35 cellular contexts compared by ENCODE assay signal in genomic region chr15:40723919-40724318, GRCh38. TPM values are rescaled to one million over a fixed set of nuclear protein-coding genes. Genes with fewer than 3 reads are reported as not detected.
"Had no signal": no experiment of that assay in that cellular context is flagged by ENCODE, and none has a peak within 500 bp of the region (broad histone marks: within the 10 kb centered on the region; RNA-seq: fewer than 3 reads in every experiment).

No MANE protein-coding gene starts in this region.

- H3K27me3 ChIP-seq: adrenal gland, body of pancreas, cardiac muscle cell, colonic mucosa, esophagus squamous epithelium, gastroesophageal sphincter, heart right ventricle had no signal

- ATAC-seq: activated naive CD8-positive, alpha-beta T cell treated with anti-CD3 and anti-CD28 coated beads, Interleukin-2, amount 50 U/mL, for 24 hours; activated T-cell treated with anti-CD3 and anti-CD28 coated beads, Interleukin-2, amount 50 U/mL, for 4 hours; body of pancreas; gastroesophageal sphincter; heart right ventricle; T-cell had no signal

- H3K4me1 Mint-ChIP-seq: T-cell had no signal

- H3K9me3 Mint-ChIP-seq: activated CD4-positive, alpha-beta memory T cell treated with anti-CD3 and anti-CD28 coated beads, Interleukin-2, amount 10 ng/mL, durations not matched to agents 7 days and 5 days; activated CD4-positive, alpha-beta T cell treated with anti-CD3 and anti-CD28 coated beads, Interleukin-2, amount 10 ng/mL, durations not matched to agents 7 days and 5 days; activated naive CD4-positive, alpha-beta T cell treated with anti-CD3 and anti-CD28 coated beads for 36 hours; activated naive CD4-positive, alpha-beta T cell treated with anti-CD3 and anti-CD28 coated beads, Interleukin-2, amount 50 U/mL, for 24 hours; activated naive CD8-positive, alpha-beta T cell treated with anti-CD3 and anti-CD28 coated beads for 36 hours; activated naive CD8-positive, alpha-beta T cell treated with anti-CD3 and anti-CD28 coated beads, Interleukin-2, amount 50 U/mL, for 24 hours; activated T-cell treated with anti-CD3 and anti-CD28 coated beads, Interleukin-2, amount 50 U/mL, for 4 hours; activated T-helper 1 cell treated with anti-CD3 and anti-CD28 coated beads, Interleukin-12 subunit alpha, Interleukin-12 subunit beta, Interleukin-2, Interleukin-4 antibody, amounts not matched to agents 30 ng/mL and 10 ng/mL and 1 ng/mL, durations not matched to agents 14 hours and 24 hours and 36 hours; activated T-helper 2 cell treated with anti-CD3 and anti-CD28 coated beads, Interferon-gamma antibody, Interleukin-2, Interleukin-4, amounts not matched to agents 10 μg/mL and 5 μg/mL and 100 μg/mL, durations not matched to agents 14 hours and 24 hours and 36 hours; T-cell had no signal

- H3K27ac Mint-ChIP-seq: activated CD4-positive, alpha-beta memory T cell treated with anti-CD3 and anti-CD28 coated beads, Interleukin-2, amount 10 ng/mL, durations not matched to agents 7 days and 5 days; activated naive CD4-positive, alpha-beta T cell treated with anti-CD3 and anti-CD28 coated beads for 36 hours; activated naive CD4-positive, alpha-beta T cell treated with anti-CD3 and anti-CD28 coated beads, Interleukin-2, amount 50 U/mL, for 24 hours; activated naive CD8-positive, alpha-beta T cell treated with anti-CD3 and anti-CD28 coated beads for 36 hours; activated naive CD8-positive, alpha-beta T cell treated with anti-CD3 and anti-CD28 coated beads, Interleukin-2, amount 50 U/mL, for 24 hours; activated T-helper 1 cell treated with anti-CD3 and anti-CD28 coated beads, Interleukin-12 subunit alpha, Interleukin-12 subunit beta, Interleukin-2, Interleukin-4 antibody, amounts not matched to agents 30 ng/mL and 10 ng/mL and 1 ng/mL, durations not matched to agents 14 hours and 24 hours and 36 hours; activated T-helper 2 cell treated with anti-CD3 and anti-CD28 coated beads, Interferon-gamma antibody, Interleukin-2, Interleukin-4, amounts not matched to agents 10 μg/mL and 5 μg/mL and 100 μg/mL, durations not matched to agents 14 hours and 24 hours and 36 hours; T-cell had no signal

- FAIRE-seq: endometrium, endothelial cell of umbilical vein had no signal

- H3K4me3 Mint-ChIP-seq: activated CD4-positive, alpha-beta memory T cell treated with anti-CD3 and anti-CD28 coated beads, Interleukin-2, amount 10 ng/mL, durations not matched to agents 7 days and 5 days; activated CD4-positive, alpha-beta T cell treated with anti-CD3 and anti-CD28 coated beads, Interleukin-2, amount 10 ng/mL, durations not matched to agents 7 days and 5 days; activated naive CD4-positive, alpha-beta T cell treated with anti-CD3 and anti-CD28 coated beads for 36 hours; activated naive CD4-positive, alpha-beta T cell treated with anti-CD3 and anti-CD28 coated beads, Interleukin-2, amount 50 U/mL, for 24 hours; activated naive CD8-positive, alpha-beta T cell treated with anti-CD3 and anti-CD28 coated beads for 36 hours; activated naive CD8-positive, alpha-beta T cell treated with anti-CD3 and anti-CD28 coated beads, Interleukin-2, amount 50 U/mL, for 24 hours; activated T-cell treated with anti-CD3 and anti-CD28 coated beads, Interleukin-2, amount 50 U/mL, for 4 hours; activated T-helper 1 cell treated with anti-CD3 and anti-CD28 coated beads, Interleukin-12 subunit alpha, Interleukin-12 subunit beta, Interleukin-2, Interleukin-4 antibody, amounts not matched to agents 30 ng/mL and 10 ng/mL and 1 ng/mL, durations not matched to agents 14 hours and 24 hours and 36 hours; T-cell had no signal

- H3K36me3 Mint-ChIP-seq: activated naive CD4-positive, alpha-beta T cell treated with anti-CD3 and anti-CD28 coated beads, Interleukin-2, amount 50 U/mL, for 24 hours; T-cell had no signal

- H3K4me3 ChIP-seq: adrenal gland, body of pancreas, cardiac muscle cell, colonic mucosa, esophagus squamous epithelium, gastroesophageal sphincter, heart right ventricle had no signal

- H3K27me3 Mint-ChIP-seq: activated CD4-positive, alpha-beta memory T cell treated with anti-CD3 and anti-CD28 coated beads, Interleukin-2, amount 10 ng/mL, durations not matched to agents 7 days and 5 days; activated CD4-positive, alpha-beta T cell treated with anti-CD3 and anti-CD28 coated beads, Interleukin-2, amount 10 ng/mL, durations not matched to agents 7 days and 5 days; activated naive CD4-positive, alpha-beta T cell treated with anti-CD3 and anti-CD28 coated beads, Interleukin-2, amount 50 U/mL, for 24 hours; activated naive CD8-positive, alpha-beta T cell treated with anti-CD3 and anti-CD28 coated beads for 36 hours; activated naive CD8-positive, alpha-beta T cell treated with anti-CD3 and anti-CD28 coated beads, Interleukin-2, amount 50 U/mL, for 24 hours; T-cell had no signal

- DNase-seq: activated CD4-positive, alpha-beta memory T cell treated with anti-CD3 and anti-CD28 coated beads, Interleukin-2, amount 10 ng/mL, durations not matched to agents 7 days and 5 days; activated CD4-positive, alpha-beta T cell treated with anti-CD3 and anti-CD28 coated beads for 1 hour; activated CD4-positive, alpha-beta T cell treated with anti-CD3 and anti-CD28 coated beads for 4 hours; activated CD4-positive, alpha-beta T cell treated with anti-CD3 and anti-CD28 coated beads, Interleukin-2, amount 10 ng/mL, durations not matched to agents 7 days and 5 days; activated CD4-positive, alpha-beta T cell treated with anti-CD3 and anti-CD28 coated beads, Interleukin-2, amount 50 U/mL, for 4 hours; activated CD8-positive, alpha-beta memory T cell treated with anti-CD3 and anti-CD28 coated beads, Interleukin-2, amount 50 U/mL, for 48 hours; activated effector memory CD4-positive, alpha-beta T cell treated with anti-CD3 and anti-CD28 coated beads, Interleukin-2, amount 50 U/mL, for 16 hours; activated naive CD4-positive, alpha-beta T cell treated with anti-CD3 and anti-CD28 coated beads for 36 hours; activated naive CD8-positive, alpha-beta T cell treated with anti-CD3 and anti-CD28 coated beads for 36 hours; activated naive CD8-positive, alpha-beta T cell treated with anti-CD3 and anti-CD28 coated beads, Interleukin-2, amount 50 U/mL, for 24 hours; activated T-cell treated with anti-CD3 and anti-CD28 coated beads for 4 hours; activated T-cell treated with anti-CD3 and anti-CD28 coated beads, Interleukin-2, amount 50 U/mL, for 4 hours; adrenal gland; amygdala; aorta; body of pancreas; central memory CD4-positive, alpha-beta T cell; cerebellar nuclear complex; colonic mucosa; effector CD8-positive, alpha-beta T cell; esophagus squamous epithelium; foreskin melanocyte; heart right ventricle; T-cell; T-helper 2 cell had no signal

- H3K4me1 ChIP-seq: adrenal gland, body of pancreas, colonic mucosa, esophagus squamous epithelium, gastroesophageal sphincter, heart right ventricle had no signal

- H3K36me3 ChIP-seq: adrenal gland, cardiac muscle cell, colonic mucosa, esophagus squamous epithelium, gastroesophageal sphincter had no signal

- H3K27ac ChIP-seq: adrenal gland, body of pancreas, cardiac muscle cell, colonic mucosa, epithelial cell of prostate, esophagus squamous epithelium, gastroesophageal sphincter, heart right ventricle had no signal

- H3K9me3 ChIP-seq: adrenal gland, body of pancreas, colonic mucosa, esophagus squamous epithelium, gastroesophageal sphincter, heart right ventricle had no signal

RNA-seq across cellular contexts. Expression of gene C15orf62, which starts 45.9 kb away (rescaled TPM):
- total RNA-seq: fibroblast of villous mesenchyme, glomerular endothelial cell had no signal
